19 cellular contexts compared by ENCODE assay signal in the genomic region with DNA sequence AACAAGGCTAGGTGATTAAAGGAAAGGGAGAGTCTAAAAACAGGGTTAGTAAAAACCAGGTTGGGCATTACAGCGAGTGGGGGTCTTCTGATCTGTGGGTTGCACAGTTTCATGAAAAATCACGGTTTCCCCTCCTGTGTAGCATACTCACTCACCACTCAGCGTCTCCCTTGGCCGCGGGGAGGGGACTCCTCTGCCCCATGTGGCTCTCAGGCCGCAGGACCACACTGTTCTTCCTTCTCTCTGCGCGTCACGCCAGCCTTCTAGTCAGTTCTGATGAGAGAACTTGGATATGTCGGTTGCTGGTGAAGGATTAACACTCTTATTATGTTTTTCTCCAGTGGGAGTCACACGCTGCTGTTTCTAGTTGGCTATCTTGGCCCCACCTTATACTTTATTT.
A peak's percentile ranks its signal among the peaks of the same experiment; 100 is the strongest.
DNase-seq lines count a peak whose midpoint lies in the region; ATAC-seq and TF ChIP-seq lines count a peak whose summit lies in the region.
"Had no signal": no experiment of that assay in that cellular context is flagged by ENCODE, and none has a peak within 500 bp of the region (broad histone marks: within the 10 kb centered on the region; RNA-seq: fewer than 3 reads in every experiment).

No MANE protein-coding gene starts in this region.

- H3K23me2 ChIP-seq in H9 (ENCODE audit: insufficient read length, low read depth, low read length, poor library complexity, severe bottlenecking), result no peaks in the 10 kb centered on the region

- H2AFZ ChIP-seq in mesenchymal stem cell (ENCODE audit: low read depth, low read length) (no peak overlapping the region), H9 (ENCODE audit: low read length) (no peak overlapping the region)

- H3K23ac ChIP-seq in mesenchymal stem cell (ENCODE audit: low read length in 2 of 2) (no peak overlapping the region), H9 (ENCODE audit: insufficient read length, low read depth, low read length) (no peak overlapping the region)

- no peaks in the 10 kb centered on the region for H3K4me1 Mint-ChIP-seq in chondrocyte (ENCODE audit: low read depth)
- H3K4me1 Mint-ChIP-seq in H9, result peaks cover 10% of the 10 kb centered on the region in 2 experiments
- H3K4me1 Mint-ChIP-seq: B cell; CD4-positive, CD25-positive, alpha-beta regulatory T cell had no signal

- no peaks in the 10 kb centered on the region for H4K20me1 ChIP-seq in H9 (ENCODE audit: control insufficient read depth, insufficient read depth, insufficient read length)
- H4K20me1 ChIP-seq: BLaER1 had no signal

- no peak overlapping the region for H2BK120ac ChIP-seq in mesenchymal stem cell (ENCODE audit: low read depth, low read length)
- H2BK120ac ChIP-seq in H9 (ENCODE audit: low read depth, low read length, poor library complexity, severe bottlenecking), result no peak overlapping the region

- TF ChIP-seq POLR2A in spleen (IDR thresholded peaks at IDR 0.05), result no peak

- H3K4me1 ChIP-seq in mesenchymal stem cell (ENCODE audit: control insufficient read depth, insufficient read depth, low read depth, low read length) (no peaks in the 10 kb centered on the region), H9 (ENCODE audit: insufficient read depth, low read length) (no peaks in the 10 kb centered on the region), spleen (no peaks in the 10 kb centered on the region)
- H3K4me1 ChIP-seq: Caco-2 had no signal

- intact Hi-C loops in spleen (cut with DNase I; ENCODE audit: low total_unique reads), result no loop called here

- H2AK5ac ChIP-seq in mesenchymal stem cell (ENCODE audit: low read length, severe bottlenecking) (no peak overlapping the region), H9 (ENCODE audit: insufficient read length, low read length) (no peak overlapping the region)

- peak overlapping the region; percentile 83 for H2BK15ac ChIP-seq in mesenchymal stem cell (ENCODE audit: low read depth, poor library complexity, severe bottlenecking)
- no peak overlapping the region for H2BK15ac ChIP-seq in H9 (ENCODE audit: low read depth, low read length)

- peaks cover 13% of the 10 kb centered on the region for H3K9me3 Mint-ChIP-seq in chondrocyte (ENCODE audit: low read depth)
- H3K9me3 Mint-ChIP-seq in H9, result no peaks in the 10 kb centered on the region

- 87% methylated on average over 7 of the region's 11 CpGs for WGBS in mesenchymal stem cell
- WGBS in H9 (ENCODE audit: extremely low coverage, insufficient read length, low lambda C conversion rate), result no CpG with 5 or more reads among the region's 11 CpGs
- 83 to 91% (median 89%) methylated on average over 11 of the region's 11 CpGs for WGBS in spleen, 5 donors

- no peak overlapping the region for H2BK5ac ChIP-seq in mesenchymal stem cell (ENCODE audit: low read depth, low read length, poor library complexity, severe bottlenecking)
- no peak overlapping the region for H2BK5ac ChIP-seq in H9 (ENCODE audit: insufficient read length, low read length)

- no peak overlapping the region for H3K27ac Mint-ChIP-seq in chondrocyte (ENCODE audit: unreplicated experiment)
- no peak overlapping the region for H3K27ac Mint-ChIP-seq in H9
- H3K27ac Mint-ChIP-seq: B cell; CD4-positive, CD25-positive, alpha-beta regulatory T cell; CD8-positive, alpha-beta T cell had no signal

- H3K9ac ChIP-seq in mesenchymal stem cell (ENCODE audit: low read length) (no peak overlapping the region), H9 (ENCODE audit: extremely low read depth, insufficient read length, low read length) (no peak overlapping the region)
- H3K9ac ChIP-seq: BLaER1 had no signal

- DNase-seq in DMS53 (lab: John Stamatoyannopoulos, UW) (peak; percentile 12), DMS53 treated with DMSO at 0.1 percent for 48 hours (lab: John Stamatoyannopoulos, UW; ENCODE audit: unreplicated experiment) (no peak), chondrocyte (ENCODE audit: low spot score) (peak; percentile 54), mesenchymal stem cell (no peak), H9 (no peak), spleen (no peak), NCI-H1092 (lab: John Stamatoyannopoulos, UW) (no peak)
- DNase-seq: Caco-2; CD4-positive, CD25-positive, alpha-beta regulatory T cell; CD8-positive, alpha-beta T cell; DMS153; DMS79 treated with DMSO at 0.1 percent for 48 hours; GF-D8 had no signal

- no peak overlapping the region for H3K27ac ChIP-seq in mesenchymal stem cell (ENCODE audit: low read length, poor library complexity, severe bottlenecking)
- no peak overlapping the region for H3K27ac ChIP-seq in H9 (ENCODE audit: insufficient read length, low read depth, low read length)
- no peak overlapping the region for H3K27ac ChIP-seq in spleen
- H3K27ac ChIP-seq: 22Rv1, BLaER1, C4-2B had no signal

- H3K4me3 Mint-ChIP-seq in chondrocyte (ENCODE audit: unreplicated experiment), result no peak overlapping the region
- H3K4me3 Mint-ChIP-seq in H9, result no peak overlapping the region
- H3K4me3 Mint-ChIP-seq: B cell; CD4-positive, CD25-positive, alpha-beta regulatory T cell; CD8-positive, alpha-beta T cell had no signal

- H3K9me3 ChIP-seq in mesenchymal stem cell (ENCODE audit: control insufficient read depth, low read length), result peaks cover 19% of the 10 kb centered on the region
- no peaks in the 10 kb centered on the region for H3K9me3 ChIP-seq in H9 (ENCODE audit: control insufficient read depth, low read depth, low read length)
- H3K9me3 ChIP-seq in spleen, result peaks cover 0 to 54% (median 33%) of the 10 kb centered on the region in 8 donors
- H3K9me3 ChIP-seq: Caco-2 had no signal

- no peak overlapping the region for H3K14ac ChIP-seq in mesenchymal stem cell (ENCODE audit: low read length in 2 of 2)
- H3K14ac ChIP-seq in H9 (ENCODE audit: insufficient read depth, low read length), result no peak overlapping the region

- no peaks in the 10 kb centered on the region for H3K79me2 ChIP-seq in H9 (ENCODE audit: insufficient read depth, low read length)

- H2BK12ac ChIP-seq in mesenchymal stem cell (ENCODE audit: low read length in 2 of 2) (no peak overlapping the region), H9 (ENCODE audit: insufficient read length, low read depth, low read length) (no peak overlapping the region)

- ATAC-seq in HG03432 (IDR thresholded peaks at IDR 0.05; ENCODE audit: unreplicated experiment), result no peak
- ATAC-seq: CD8-positive, alpha-beta T cell; HCT116 had no signal

- H3K4me3 ChIP-seq in mesenchymal stem cell (ENCODE audit: insufficient read depth in 1 of 2, low read depth in 1 of 2, low read length in 2 of 2), result no peak overlapping the region
- no peak overlapping the region for H3K4me3 ChIP-seq in spleen
- H3K4me3 ChIP-seq: BLaER1 had no signal

- no peak overlapping the region for H4K5ac ChIP-seq in H9 (ENCODE audit: insufficient read length, low read depth, low read length)

- no peak for TF ChIP-seq CTCF in chondrocyte (IDR thresholded peaks at IDR 0.05)
- TF ChIP-seq CTCF in H9 (conservative IDR thresholded peaks at IDR 0.05), result no peak
- TF ChIP-seq CTCF in spleen (IDR thresholded peaks at IDR 0.05 in 8 of 11, conservative IDR thresholded peaks at IDR 0.05 in 3 of 11), result no peak

- peaks cover 6% of the 10 kb centered on the region for H3K27me3 Mint-ChIP-seq in chondrocyte (ENCODE audit: low read depth)
- H3K27me3 Mint-ChIP-seq in H9 (ENCODE audit: low read depth), result peaks cover 2% of the 10 kb centered on the region
- H3K27me3 Mint-ChIP-seq: B cell; CD4-positive, CD25-positive, alpha-beta regulatory T cell had no signal

- no peaks in the 10 kb centered on the region for H3K79me1 ChIP-seq in mesenchymal stem cell (replicated peaks; ENCODE audit: low read length, poor library complexity, severe bottlenecking)
- no peaks in the 10 kb centered on the region for H3K79me1 ChIP-seq in H9 (ENCODE audit: insufficient read depth, low read depth, low read length, poor library complexity, severe bottlenecking)

- no peak overlapping the region for H4K8ac ChIP-seq in mesenchymal stem cell (ENCODE audit: low read length)
- H4K8ac ChIP-seq in H9 (replicated peaks; ENCODE audit: insufficient read length, low read depth, low read length), result no peak overlapping the region

- H3K27me3 ChIP-seq in mesenchymal stem cell (ENCODE audit: control insufficient read depth in 1 of 2, insufficient read depth in 1 of 2, low read length in 2 of 2) (no peaks in the 10 kb centered on the region), H9 (ENCODE audit: insufficient read depth, low read length) (no peaks in the 10 kb centered on the region), spleen (replicated peaks in 1 of 7) (no peaks in the 10 kb centered on the region)
- H3K27me3 ChIP-seq: BLaER1 had no signal

- no peak overlapping the region for H2BK20ac ChIP-seq in H9 (ENCODE audit: low read depth, low read length, poor library complexity, severe bottlenecking)

- H3K36me3 ChIP-seq in mesenchymal stem cell (ENCODE audit: control insufficient read depth in 1 of 2, insufficient read depth in 2 of 2, low read depth in 1 of 2, low read length in 2 of 2) (no peaks in the 10 kb centered on the region), spleen (no peaks in the 10 kb centered on the region)
- H3K36me3 ChIP-seq: BLaER1 had no signal

- no peaks in the 10 kb centered on the region for H3K36me3 Mint-ChIP-seq in chondrocyte (ENCODE audit: low read depth)
- no peaks in the 10 kb centered on the region for H3K36me3 Mint-ChIP-seq in H9 (ENCODE audit: insufficient read depth in 1 of 3, low read depth in 3 of 3)
- H3K36me3 Mint-ChIP-seq: CD4-positive, CD25-positive, alpha-beta regulatory T cell; CD8-positive, alpha-beta T cell had no signal

- H3K4ac ChIP-seq in mesenchymal stem cell (ENCODE audit: low read depth in 1 of 2, low read length in 2 of 2) (no peak overlapping the region), H9 (ENCODE audit: low read depth, low read length) (no peak overlapping the region)

- no peak overlapping the region for H3K56ac ChIP-seq in H9 (ENCODE audit: insufficient read length, low read depth, low read length)

- no peak overlapping the region for H4K91ac ChIP-seq in mesenchymal stem cell (ENCODE audit: low read length)
- H4K91ac ChIP-seq in H9 (ENCODE audit: insufficient read length, low read depth, low read length), result no peak overlapping the region

- no peak overlapping the region for H3K4me2 ChIP-seq in mesenchymal stem cell (ENCODE audit: low read length, poor library complexity, severe bottlenecking)
- H3K4me2 ChIP-seq in H9 (ENCODE audit: insufficient read depth, insufficient read length, low read length), result no peak overlapping the region
- H3K4me2 ChIP-seq: BLaER1 had no signal

- no peak overlapping the region for H3K18ac ChIP-seq in mesenchymal stem cell (ENCODE audit: low read depth in 1 of 2, low read length in 2 of 2)
- H3K18ac ChIP-seq in H9 (ENCODE audit: insufficient read length, low read depth, low read length), result no peak overlapping the region

- H3T11ph ChIP-seq in H9 (ENCODE audit: low read length), result no peak overlapping the region

Comparison
In these comparisons a context has a peak if more than half of its experiments do, and no peak if none do; other contexts are left out.
1. DNase-seq: peak in DMS53 (single experiment) and chondrocyte (single experiment); none in DMS53 treated with DMSO at 0.1 percent for 48 hours (single experiment), mesenchymal stem cell (single experiment), H9 (single experiment), spleen (single experiment) and NCI-H1092 (single experiment).